37 cellular contexts compared by ENCODE assay signal in genomic region chr18:10460414-10461018, GRCh38. TPM values are rescaled to one million over a fixed set of nuclear protein-coding genes. Genes with fewer than 3 reads are reported as not detected.
"Had no signal": no experiment of that assay in that cellular context is flagged by ENCODE, and none has a peak within 500 bp of the region (broad histone marks: within the 10 kb centered on the region; RNA-seq: fewer than 3 reads in every experiment).

No MANE protein-coding gene starts in this region.

- FAIRE-seq: astrocyte had no signal

- H3K27ac ChIP-seq: adrenal gland, body of pancreas, breast epithelium, KMS-11, Peyer's patch, RWPE1, VCaP had no signal

- H3K36me3 ChIP-seq: adrenal gland, breast epithelium, Peyer's patch had no signal

- H3K4me1 ChIP-seq: breast epithelium, Peyer's patch had no signal

- H3K4me2 ChIP-seq: KMS-11 had no signal

- H3K4me3 ChIP-seq: adrenal gland, body of pancreas, breast epithelium, Peyer's patch had no signal

- H3K9me3 ChIP-seq: adrenal gland, body of pancreas, breast epithelium, Peyer's patch had no signal

- DNase-seq: activated B cell treated with CpG ODN at 0.5 μM for 24 hours; activated CD4-positive, alpha-beta memory T cell treated with anti-CD3 and anti-CD28 coated beads, Interleukin-2, amount 10 ng/mL, durations not matched to agents 7 days and 5 days; activated CD4-positive, alpha-beta T cell treated with anti-CD3 and anti-CD28 coated beads for 4 hours; activated CD4-positive, CD25-positive, alpha-beta regulatory T cell treated with anti-CD3 and anti-CD28 coated beads, Interleukin-2, amount 50 U/mL, for 72 hours; activated gamma-delta T cell; activated naive CD4-positive, alpha-beta T cell treated with Interleukin-2 at 50 U/mL for 16 hours; activated T-cell treated with anti-CD3 and anti-CD28 coated beads, Interleukin-2, amount 50 U/mL, for 24 hours; adrenal gland; body of pancreas; MM.1S; MV-4-11; NCI-H1092; NCI-H1436 treated with DMSO at 0.1 percent for 48 hours; NCI-H1694 treated with DMSO at 0.1 percent for 48 hours; NCI-H2029; NCI-H345; NCI-H524 treated with DMSO at 0.1 percent for 48 hours; NCI-H748 treated with DMSO at 0.1 percent for 48 hours; NK-92 treated with Interleukin-12 subunit alpha and Interleukin-12 subunit beta, amount 100 ng/mL, for 24 hours; PC-3; Peyer's patch; SIG-M5; SW 1271; T-helper 1 cell; T-helper 2 cell; T-helper 9 cell had no signal

- ATAC-seq: activated naive CD4-positive, alpha-beta T cell treated with anti-CD3 and anti-CD28 coated beads, Interleukin-2, amount 50 U/mL, for 72 hours; body of pancreas; PC-3; Right ventricle myocardium inferior had no signal

- H3K4me3 Mint-ChIP-seq: activated B cell treated with CpG ODN at 0.5 μM for 24 hours; activated CD4-positive, alpha-beta memory T cell treated with anti-CD3 and anti-CD28 coated beads, Interleukin-2, amount 10 ng/mL, durations not matched to agents 7 days and 5 days; activated T-cell treated with anti-CD3 and anti-CD28 coated beads, Interleukin-2, amount 50 U/mL, for 24 hours had no signal

- H3K9me3 Mint-ChIP-seq: activated CD4-positive, alpha-beta memory T cell treated with anti-CD3 and anti-CD28 coated beads, Interleukin-2, amount 10 ng/mL, durations not matched to agents 7 days and 5 days; activated naive CD4-positive, alpha-beta T cell treated with anti-CD3 and anti-CD28 coated beads, Interleukin-2, amount 50 U/mL, for 72 hours; activated T-cell treated with anti-CD3 and anti-CD28 coated beads, Interleukin-2, amount 50 U/mL, for 24 hours; activated T-helper 2 cell treated with anti-CD3 and anti-CD28 coated beads, Interferon-gamma antibody, Interleukin-2, Interleukin-4, amounts not matched to agents 10 μg/mL and 5 μg/mL and 100 μg/mL, durations not matched to agents 14 hours and 24 hours and 36 hours had no signal

- H3K27ac Mint-ChIP-seq: activated B cell treated with CpG ODN at 0.5 μM for 24 hours; activated CD4-positive, alpha-beta memory T cell treated with anti-CD3 and anti-CD28 coated beads, Interleukin-2, amount 10 ng/mL, durations not matched to agents 7 days and 5 days; activated naive CD4-positive, alpha-beta T cell treated with anti-CD3 and anti-CD28 coated beads, Interleukin-2, amount 50 U/mL, for 72 hours; activated T-cell treated with anti-CD3 and anti-CD28 coated beads, Interleukin-2, amount 50 U/mL, for 24 hours; activated T-helper 2 cell treated with anti-CD3 and anti-CD28 coated beads, Interferon-gamma antibody, Interleukin-2, Interleukin-4, amounts not matched to agents 10 μg/mL and 5 μg/mL and 100 μg/mL, durations not matched to agents 14 hours and 24 hours and 36 hours had no signal

- H3K36me3 Mint-ChIP-seq: activated naive CD4-positive, alpha-beta T cell treated with anti-CD3 and anti-CD28 coated beads, Interleukin-2, amount 50 U/mL, for 72 hours had no signal

- H3K9ac ChIP-seq: KMS-11 had no signal

- H3K27me3 ChIP-seq: adrenal gland, body of pancreas, breast epithelium had no signal

RNA-seq across cellular contexts. Expression of gene APCDD1, which starts 6.1 kb away (rescaled TPM):
- total RNA-seq: activated CD4-positive, alpha-beta memory T cell treated with anti-CD3 and anti-CD28 coated beads, Interleukin-2, amount 10 ng/mL, durations not matched to agents 7 days and 5 days; activated CD8-positive, alpha-beta memory T cell treated with anti-CD3 and anti-CD28 coated beads for 36 hours; activated naive CD4-positive, alpha-beta T cell treated with anti-CD3 and anti-CD28 coated beads, Interleukin-2, amount 50 U/mL, for 72 hours; activated T-helper 2 cell treated with anti-CD3 and anti-CD28 coated beads, Interferon-gamma antibody, Interleukin-2, Interleukin-4, amounts not matched to agents 10 μg/mL and 5 μg/mL and 100 μg/mL, durations not matched to agents 14 hours and 24 hours and 36 hours; NCI-H460; PC-3; SK-MEL-5 had no signal
